ENCODE assay signal across 21 cellular contexts in the genomic region with DNA sequence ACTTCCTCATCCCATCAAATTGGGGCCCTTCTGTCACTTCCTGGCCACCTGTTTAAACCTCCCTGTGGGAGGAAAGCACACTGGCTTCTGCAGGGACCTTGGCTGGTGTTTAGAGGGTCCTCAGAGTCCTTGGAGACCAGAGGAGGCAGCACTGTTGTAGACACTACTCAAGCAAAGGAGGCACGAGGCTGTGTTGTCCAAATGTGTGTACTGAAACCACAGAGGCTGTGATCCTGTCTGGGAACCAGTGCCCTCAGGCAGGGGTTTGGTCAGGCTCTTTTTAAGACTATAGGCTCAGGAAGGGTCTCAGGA. TPM values are rescaled to one million over a fixed set of nuclear protein-coding genes. Genes with fewer than 3 reads are reported as not detected.
A peak's percentile ranks its signal among the peaks of the same experiment; 100 is the strongest.
DNase-seq lines count a peak whose midpoint lies in the region; ATAC-seq and TF ChIP-seq lines count a peak whose summit lies in the region.
"Had no signal": no experiment of that assay in that cellular context is flagged by ENCODE, and none has a peak within 500 bp of the region (broad histone marks: within the 10 kb centered on the region; RNA-seq: fewer than 3 reads in every experiment).

No MANE protein-coding gene starts in this region.

- no peak for TF ChIP-seq CTCF in GM23338 (conservative IDR thresholded peaks at IDR 0.05; ENCODE audit: low read depth in 2 of 2)
- TF ChIP-seq CTCF in gastrocnemius medialis (IDR thresholded peaks at IDR 0.05 in 4 of 5, conservative IDR thresholded peaks at IDR 0.05 in 1 of 5) = no peak
- TF ChIP-seq CTCF in BE2C (IDR thresholded peaks at IDR 0.05; ENCODE audit: low read depth, low read length) = no peak

- 0 out of 22 replicates have a peak, but pooled peaks cover 0 to 5% (median 0%) of the 10 kb centered on the region in 11 experiments for H4K20me1 ChIP-seq in BLaER1 treated with 17β-estradiol and CSF1 and Interleukin-3, amounts not matched to agents 10 nM and 100 nM
- H4K20me1 ChIP-seq in GM23338 (replicated peaks; ENCODE audit: insufficient read depth) = no peaks in the 10 kb centered on the region

- peaks cover 8% of the 10 kb centered on the region for H3K27me3 Mint-ChIP-seq in GM23338 (ENCODE audit: insufficient read depth, low read depth, poor library complexity)
- peaks cover 21% of the 10 kb centered on the region for H3K27me3 Mint-ChIP-seq in activated naive CD8-positive, alpha-beta T cell treated with anti-CD3 and anti-CD28 coated beads, Interleukin-2, amount 10 ng/mL, durations not matched to agents 7 days and 5 days

- H3K9ac ChIP-seq in BLaER1 treated with 17β-estradiol and CSF1 and Interleukin-3, amounts not matched to agents 10 nM and 100 nM = peak overlapping the region in 4 of 11 experiments; percentile 21 to 44 (median 36); a peak in 6 of 22 replicates

- H3K9me2 ChIP-seq in GM23338 (ENCODE audit: insufficient read depth) = no peaks in the 10 kb centered on the region

- POLR2A ChIA-PET in activated naive CD8-positive, alpha-beta T cell treated with anti-CD3 and anti-CD28 coated beads, Interleukin-2, amount 10 ng/mL, durations not matched to agents 7 days and 5 days (lab: Charles Lee) = no interaction called here

- DNase-seq in GM23338 (ENCODE audit: low spot score) (no peak), gastrocnemius medialis (no peak), GM19238 (ENCODE audit: insufficient read length, low spot score) (no peak), BE2C (no peak)
- no peak for DNase-seq in activated naive CD8-positive, alpha-beta T cell treated with anti-CD3 and anti-CD28 coated beads, Interleukin-2, amount 10 ng/mL, durations not matched to agents 7 days and 5 days
- DNase-seq: AML-193; Calu3; CD4-positive, alpha-beta memory T cell; DMS79; GF-D8; NCI-H1417; NCI-H187 treated with DMSO at 0.1 percent for 48 hours; NCI-H69; NK-92 treated with Interleukin-12 subunit alpha and Interleukin-12 subunit beta, amount 100 ng/mL, for 24 hours; OCI-M1; SIG-M5 had no signal

- no peak overlapping the region for H3K4me3 Mint-ChIP-seq in GM23338
- no peak overlapping the region for H3K4me3 Mint-ChIP-seq in activated naive CD8-positive, alpha-beta T cell treated with anti-CD3 and anti-CD28 coated beads, Interleukin-2, amount 10 ng/mL, durations not matched to agents 7 days and 5 days
- H3K4me3 Mint-ChIP-seq: CD4-positive, alpha-beta memory T cell had no signal

- H2AFZ ChIP-seq in GM23338 = no peak overlapping the region

- no peaks in the 10 kb centered on the region; the same call in 2 of the 3 replicates for H3K36me3 Mint-ChIP-seq in GM23338 (ENCODE audit: low read depth)
- H3K36me3 Mint-ChIP-seq in activated naive CD8-positive, alpha-beta T cell treated with anti-CD3 and anti-CD28 coated beads, Interleukin-2, amount 10 ng/mL, durations not matched to agents 7 days and 5 days = no peaks in the 10 kb centered on the region
- H3K36me3 Mint-ChIP-seq: CD4-positive, alpha-beta memory T cell had no signal

- no peaks in the 10 kb centered on the region for H3F3A ChIP-seq in GM23338 (replicated peaks; ENCODE audit: low read depth)

- no peaks in the 10 kb centered on the region for H3K27me3 ChIP-seq in BLaER1 treated with 17β-estradiol and CSF1 and Interleukin-3, amounts not matched to agents 10 nM and 100 nM
- no peaks in the 10 kb centered on the region for H3K27me3 ChIP-seq in GM23338 (ENCODE audit: insufficient read depth)
- no peaks in the 10 kb centered on the region for H3K27me3 ChIP-seq in gastrocnemius medialis
- H3K27me3 ChIP-seq in BE2C = no peaks in the 10 kb centered on the region

- no peak overlapping the region for H3K4me3 ChIP-seq in BLaER1 treated with 17β-estradiol and CSF1 and Interleukin-3, amounts not matched to agents 10 nM and 100 nM
- H3K4me3 ChIP-seq in GM23338 (no peak overlapping the region), gastrocnemius medialis (no peak overlapping the region), BE2C (ENCODE audit: low read depth, low read length) (no peak overlapping the region)

- H3K79me2 ChIP-seq in GM23338 (replicated peaks; ENCODE audit: insufficient read depth) = no peaks in the 10 kb centered on the region

- H3K4me1 ChIP-seq in BLaER1 treated with 17β-estradiol and CSF1 and Interleukin-3, amounts not matched to agents 10 nM and 100 nM = peaks cover 43 to 94% (median 67%) of the 10 kb centered on the region in 10 experiments
- no peaks in the 10 kb centered on the region for H3K4me1 ChIP-seq in GM23338 (ENCODE audit: insufficient read depth)
- H3K4me1 ChIP-seq in gastrocnemius medialis = peaks cover 25 to 29% of the 10 kb centered on the region in 2 donors
- H3K4me1 ChIP-seq in BE2C = no peaks in the 10 kb centered on the region

- peak overlapping the region; percentile 55 to 99 (median 94) for H3K4me2 ChIP-seq in BLaER1 treated with 17β-estradiol and CSF1 and Interleukin-3, amounts not matched to agents 10 nM and 100 nM
- no peak overlapping the region for H3K4me2 ChIP-seq in GM23338

- H3K4me1 Mint-ChIP-seq in GM23338 = peaks cover 7% of the 10 kb centered on the region; the same call in 1 of the 3 replicates
- peaks cover 37% of the 10 kb centered on the region for H3K4me1 Mint-ChIP-seq in activated naive CD8-positive, alpha-beta T cell treated with anti-CD3 and anti-CD28 coated beads, Interleukin-2, amount 10 ng/mL, durations not matched to agents 7 days and 5 days

- no peaks in the 10 kb centered on the region for H3K9me3 ChIP-seq in BLaER1 treated with 17β-estradiol and CSF1 and Interleukin-3, amounts not matched to agents 10 nM and 100 nM (replicated peaks in 1 of 11)
- H3K9me3 ChIP-seq in gastrocnemius medialis = no peaks in the 10 kb centered on the region
- H3K9me3 ChIP-seq in BE2C = no peaks in the 10 kb centered on the region

- H3K27ac ChIP-seq in BLaER1 treated with 17β-estradiol and CSF1 and Interleukin-3, amounts not matched to agents 10 nM and 100 nM = peak overlapping the region in 6 of 11 experiments; percentile 27 to 64 (median 57); a peak in 11 of 22 replicates
- H3K27ac ChIP-seq in GM23338 (ENCODE audit: low read depth) = no peak overlapping the region
- peak overlapping the region; percentile 86 to 93 (median 90) for H3K27ac ChIP-seq in gastrocnemius medialis

- intact Hi-C loops in gastrocnemius medialis (cut with DNase I; ENCODE audit: low total_unique reads) = no loop called here

- in situ Hi-C loops in gastrocnemius medialis (cut with MboI; ENCODE audit: low sequenced_read_pairs in 4 of 4) = no loop called here

- H3K27ac Mint-ChIP-seq in GM23338 = 0 out of 2 replicates have a peak overlapping the region, but pooled peaks have one; percentile 54
- peak overlapping the region; percentile 68 for H3K27ac Mint-ChIP-seq in activated naive CD8-positive, alpha-beta T cell treated with anti-CD3 and anti-CD28 coated beads, Interleukin-2, amount 10 ng/mL, durations not matched to agents 7 days and 5 days
- H3K27ac Mint-ChIP-seq: CD4-positive, alpha-beta memory T cell had no signal

- no peak for TF ChIP-seq POLR2A in gastrocnemius medialis (IDR thresholded peaks at IDR 0.05)

- no peak for ATAC-seq in GM23338
- peak; percentile 28 for ATAC-seq in activated naive CD8-positive, alpha-beta T cell treated with anti-CD3 and anti-CD28 coated beads, Interleukin-2, amount 10 ng/mL, durations not matched to agents 7 days and 5 days (ENCODE audit: low read depth)
- ATAC-seq in gastrocnemius medialis = no peak
- no peak for ATAC-seq in HG03159 (IDR thresholded peaks at IDR 0.05; ENCODE audit: unreplicated experiment)

- no peaks in the 10 kb centered on the region for H3K9me3 Mint-ChIP-seq in GM23338
- H3K9me3 Mint-ChIP-seq in activated naive CD8-positive, alpha-beta T cell treated with anti-CD3 and anti-CD28 coated beads, Interleukin-2, amount 10 ng/mL, durations not matched to agents 7 days and 5 days = no peaks in the 10 kb centered on the region

- H3K36me3 ChIP-seq in BLaER1 treated with 17β-estradiol and CSF1 and Interleukin-3, amounts not matched to agents 10 nM and 100 nM = peaks cover 0 to 10% (median 0%) of the 10 kb centered on the region in 11 experiments; a peak in 2 of 22 replicates
- H3K36me3 ChIP-seq in GM23338 (ENCODE audit: insufficient read depth) = no peaks in the 10 kb centered on the region
- no peaks in the 10 kb centered on the region for H3K36me3 ChIP-seq in gastrocnemius medialis
- H3K36me3 ChIP-seq in BE2C = no peaks in the 10 kb centered on the region

TF ChIP-seq in GM23338, 12 proteins besides CTCF, POLR2A, EP300 and RAD21 (continues in another document):
- no peak for TF ChIP-seq POLR2AphosphoS5 (IDR thresholded peaks at IDR 0.05; ENCODE audit: low read depth)
- TF ChIP-seq CREB1 (CRISPR knock-in tag; IDR thresholded peaks at IDR 0.05; ENCODE audit: low read depth) = no peak
- no peak for TF ChIP-seq ZNF331 (CRISPR knock-in tag; IDR thresholded peaks at IDR 0.05; ENCODE audit: low read depth)
- no peak for TF ChIP-seq STAT1 (IDR thresholded peaks at IDR 0.05; ENCODE audit: unreplicated experiment)
- TF ChIP-seq EZH2phosphoT487 (IDR thresholded peaks at IDR 0.05; ENCODE audit: unreplicated experiment) = no peak
- no peak for TF ChIP-seq ZNF114 (CRISPR knock-in tag; IDR thresholded peaks at IDR 0.05)

RNA-seq across cellular contexts. Expression of a gene that starts 12.4 kb away (rescaled TPM):
- total RNA-seq in GM23338 (2014; rRNA removed; shearing (Covaris generic)) = 108 and 132 TPM in 2 replicates
- polyA plus RNA-seq in GM23338 (2016; fragmentation: Nextera tagmentation; extraction: Ambion mirVana) = 106 and 109 TPM in 2 replicates
- total RNA-seq in activated naive CD8-positive, alpha-beta T cell treated with anti-CD3 and anti-CD28 coated beads, Interleukin-2, amount 10 ng/mL, durations not matched to agents 7 days and 5 days = 10 to 100 TPM; 71.6 to 74.2 TPM
- 100 to 1,000 TPM in 3 of 4 donors, 10 to 100 TPM in 1; 96.1 to 119 (median 111) TPM for total RNA-seq in gastrocnemius medialis
- polyA plus RNA-seq in BE2C (2012; ENCODE audit: insufficient read depth, insufficient read length, low read depth) = 238 TPM

RNA-seq across cellular contexts. Expression of a gene that starts 40.6 kb away (rescaled TPM):
- total RNA-seq in GM23338 (2014; rRNA removed; shearing (Covaris generic)) = not detected in 2 replicates
- 0.52 and 0.78 TPM in 2 replicates for polyA plus RNA-seq in GM23338 (2016; fragmentation: Nextera tagmentation; extraction: Ambion mirVana)
- under 1 TPM; 0.53 to 0.94 TPM for total RNA-seq in activated naive CD8-positive, alpha-beta T cell treated with anti-CD3 and anti-CD28 coated beads, Interleukin-2, amount 10 ng/mL, durations not matched to agents 7 days and 5 days
- total RNA-seq in gastrocnemius medialis = not detected
- polyA plus RNA-seq in BE2C (2012; ENCODE audit: insufficient read depth, insufficient read length, low read depth) = not detected
- total RNA-seq: H7, LHCN-M2, RPMI7951 had no signal
